In the genomic region with DNA sequence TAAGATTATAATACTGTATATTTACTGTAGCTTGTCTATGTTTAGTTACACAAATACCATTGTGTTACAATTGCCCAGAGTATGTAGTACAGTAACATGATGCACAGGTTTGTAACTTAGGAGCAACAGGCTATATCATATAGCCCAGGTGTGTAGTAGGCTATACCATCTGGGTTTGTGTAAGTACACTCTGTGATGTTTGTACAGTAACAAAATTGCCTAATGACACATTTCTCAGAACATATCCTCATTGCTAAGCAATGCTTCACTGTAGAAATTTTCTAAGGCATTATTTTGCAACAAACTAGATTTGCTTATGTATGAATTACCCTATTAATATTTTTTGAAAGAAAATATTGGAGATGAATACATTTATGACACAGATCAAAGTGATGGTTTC, we compare ENCODE assay signal across 28 cellular contexts.
"Had no signal": no experiment of that assay in that cellular context is flagged by ENCODE, and none has a peak within 500 bp of the region (broad histone marks: within the 10 kb centered on the region; RNA-seq: fewer than 3 reads in every experiment).

No MANE protein-coding gene starts in this region.

- H3K4me3 ChIP-seq: coronary artery, gastroesophageal sphincter, heart right ventricle, left lung, mucosa of descending colon, pancreas, right lobe of liver, thoracic aorta, transverse colon, upper lobe of right lung, uterus had no signal

- H3K27me3 Mint-ChIP-seq: effector memory CD8-positive, alpha-beta T cell; naive B cell; natural killer cell treated with Interleukin-12 subunit alpha and Interleukin-12 subunit beta and Interleukin-15 and Interleukin-18, amount 100 ng/mL, for 72 hours; stimulated activated naive B cell treated with anti-CD40 and anti-IgM and Interleukin-4, amounts not matched to agents 10 μg/mL and 1 μg/mL and 100 μg/mL, for 72 hours; stimulated activated naive CD8-positive, alpha-beta T cell treated with anti-CD3 and anti-CD28 coated beads, Interleukin-15, Interleukin-2, amounts not matched to agents 100 ng/mL and 50 ng/mL, for 24 hours had no signal

- H3K9me3 ChIP-seq: mucosa of descending colon, neutrophil, pancreas, right lobe of liver, thoracic aorta, transverse colon, upper lobe of right lung, uterus had no signal

- FAIRE-seq: endometrium, islet of Langerhans, pancreas, small intestine had no signal

- DNase-seq: effector memory CD8-positive, alpha-beta T cell; glutamatergic neuron; heart right ventricle; hippocampal formation; left cardiac atrium; left lung; mesenchymal stem cell; mucosa of descending colon; naive B cell; pancreas; right lobe of liver; small intestine; stimulated activated CD4-positive, alpha-beta T cell treated with anti-CD3 and anti-CD28 coated beads, Interleukin-15, amount 100 ng/mL, for 24 hours; stimulated activated CD4-positive, alpha-beta T cell treated with anti-CD3 and anti-CD28 coated beads, Interleukin-2, amount 100 ng/mL, for 48 hours; stimulated activated naive B cell treated with anti-CD40 and anti-IgM and Interleukin-4, amounts not matched to agents 10 μg/mL and 1 μg/mL and 100 μg/mL, for 72 hours; transverse colon; upper lobe of right lung; uterus had no signal

- H3K27me3 ChIP-seq: gastroesophageal sphincter, heart right ventricle, left lung, neutrophil, pancreas, right lobe of liver, transverse colon, upper lobe of right lung, uterus had no signal

- H3K4me1 ChIP-seq: gastroesophageal sphincter, heart right ventricle, left lung, pancreas, right lobe of liver, transverse colon, upper lobe of right lung, uterus had no signal

- H3K36me3 ChIP-seq: gastroesophageal sphincter, heart right ventricle, left lung, neutrophil, pancreas, right lobe of liver, thoracic aorta, transverse colon, upper lobe of right lung, uterus had no signal

- H3K4me1 Mint-ChIP-seq: mesothelial cell of epicardium; naive B cell; neural crest cell; stimulated activated naive B cell treated with anti-CD40 and anti-IgM and Interleukin-4, amounts not matched to agents 10 μg/mL and 1 μg/mL and 100 μg/mL, for 72 hours had no signal

- H3K27ac Mint-ChIP-seq: effector memory CD8-positive, alpha-beta T cell; mesothelial cell of epicardium; naive B cell; natural killer cell treated with Interleukin-12 subunit alpha and Interleukin-12 subunit beta and Interleukin-15 and Interleukin-18, amount 100 ng/mL, for 72 hours; stimulated activated naive B cell treated with anti-CD40 and anti-IgM and Interleukin-4, amounts not matched to agents 10 μg/mL and 1 μg/mL and 100 μg/mL, for 72 hours; stimulated activated naive CD8-positive, alpha-beta T cell treated with anti-CD3 and anti-CD28 coated beads, Interleukin-15, Interleukin-2, amounts not matched to agents 100 ng/mL and 50 ng/mL, for 24 hours had no signal

- H3K4me3 Mint-ChIP-seq: effector memory CD8-positive, alpha-beta T cell; mesothelial cell of epicardium; naive B cell; natural killer cell treated with Interleukin-12 subunit alpha and Interleukin-12 subunit beta and Interleukin-15 and Interleukin-18, amount 100 ng/mL, for 72 hours; neural crest cell; stimulated activated naive B cell treated with anti-CD40 and anti-IgM and Interleukin-4, amounts not matched to agents 10 μg/mL and 1 μg/mL and 100 μg/mL, for 72 hours; stimulated activated naive CD8-positive, alpha-beta T cell treated with anti-CD3 and anti-CD28 coated beads, Interleukin-15, Interleukin-2, amounts not matched to agents 100 ng/mL and 50 ng/mL, for 24 hours had no signal

- ATAC-seq: effector memory CD8-positive, alpha-beta T cell; gastroesophageal sphincter; heart right ventricle; left cardiac atrium; left lung; mucosa of descending colon; natural killer cell treated with Interleukin-12 subunit alpha and Interleukin-12 subunit beta and Interleukin-15 and Interleukin-18, amount 100 ng/mL, for 72 hours; pancreas; right lobe of liver; stimulated activated naive B cell treated with anti-CD40 and anti-IgM and Interleukin-4, amounts not matched to agents 10 μg/mL and 1 μg/mL and 100 μg/mL, for 72 hours; upper lobe of right lung had no signal

- H3K27ac ChIP-seq: coronary artery, gastroesophageal sphincter, heart right ventricle, left lung, neutrophil, pancreas, right lobe of liver, thoracic aorta, transverse colon, upper lobe of right lung, uterus had no signal

- H3K36me3 Mint-ChIP-seq: mesothelial cell of epicardium; naive B cell; stimulated activated naive B cell treated with anti-CD40 and anti-IgM and Interleukin-4, amounts not matched to agents 10 μg/mL and 1 μg/mL and 100 μg/mL, for 72 hours had no signal
